ENCODE assay signal across 8 cellular contexts in the genomic region with DNA sequence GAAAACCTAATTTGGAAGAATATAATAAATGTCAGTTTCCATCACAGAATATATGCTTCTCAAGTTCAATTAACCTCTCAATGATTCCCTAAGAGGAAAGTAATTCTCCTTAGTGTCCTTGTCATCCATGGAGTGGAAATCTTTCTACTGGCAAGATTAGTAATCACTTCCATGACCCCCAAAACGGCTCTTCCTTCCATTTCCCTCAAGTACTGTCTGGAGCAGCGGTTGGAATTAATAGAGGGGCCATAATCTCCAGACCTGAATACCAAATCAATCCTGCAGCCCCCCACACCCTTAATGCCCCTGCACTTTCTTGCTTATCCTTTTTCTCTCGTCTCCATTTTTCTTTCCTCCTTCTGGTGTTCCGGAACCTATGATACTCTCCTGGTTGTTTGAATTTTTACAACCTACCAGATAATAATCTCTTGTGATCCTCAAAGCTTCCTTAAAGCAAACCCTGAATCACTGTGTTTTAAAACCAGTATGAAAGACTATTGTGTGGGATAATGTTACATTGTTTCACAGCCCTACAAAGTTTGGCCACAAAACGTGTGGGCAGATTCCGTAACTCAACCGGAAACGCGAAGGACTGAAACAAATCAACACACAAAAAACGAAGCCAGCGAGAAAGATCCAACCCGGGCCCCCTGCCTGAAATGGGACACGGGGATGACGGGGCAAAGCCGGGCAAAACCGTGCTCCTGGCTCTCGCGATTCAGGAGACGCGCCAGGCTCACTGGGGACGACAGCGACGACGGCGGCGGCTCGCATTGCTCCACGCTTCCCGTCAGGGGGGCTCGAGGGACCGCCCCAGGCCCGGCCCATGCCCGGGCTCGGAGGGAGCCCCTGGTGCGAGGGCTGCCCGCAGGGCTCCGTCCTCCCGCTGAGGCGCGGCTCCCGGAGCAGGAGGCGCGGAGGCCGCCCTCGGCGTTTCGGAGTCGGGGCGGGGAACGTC. TPM values are rescaled to one million over a fixed set of nuclear protein-coding genes. Genes with fewer than 3 reads are reported as not detected.
DNase-seq lines count a peak whose midpoint lies in the region; ATAC-seq lines count a peak whose summit lies in the region.
"Not testable (repeated sequence)": the region's sequence is repeated elsewhere in the genome, so short reads cannot be mapped to it uniquely, and the experiment has no call there.

No MANE protein-coding gene starts in this region.

- POLR2A ChIA-PET in activated CD8-positive, alpha-beta T cell treated with anti-CD3 and anti-CD28 coated beads, Interleukin-2, amount 10 ng/mL, durations not matched to agents 7 days and 5 days (lab: Charles Lee): not testable (repeated sequence)

- ATAC-seq in GM18870 (IDR thresholded peaks at IDR 0.05; ENCODE audit: unreplicated experiment) (peak; percentile 42), HG03025 (IDR thresholded peaks at IDR 0.05; ENCODE audit: low FRiP score, unreplicated experiment) (peak; percentile 58)
- ATAC-seq in activated CD8-positive, alpha-beta T cell treated with anti-CD3 and anti-CD28 coated beads, Interleukin-2, amount 10 ng/mL, durations not matched to agents 7 days and 5 days: peak; percentile 74

- DNase-seq in 8988T: peak; percentile 20
- DNase-seq in NCI-H510A (lab: John Stamatoyannopoulos, UW): peak; percentile 38
- peak; percentile 46 for DNase-seq in activated CD8-positive, alpha-beta T cell treated with anti-CD3 and anti-CD28 coated beads, Interleukin-2, amount 10 ng/mL, durations not matched to agents 7 days and 5 days
- peak; percentile 77 for DNase-seq in dermis blood vessel endothelial cell
- DNase-seq in kidney tubule cell (ENCODE audit: low spot score): peak; percentile 66

- CTCF ChIA-PET in activated CD8-positive, alpha-beta T cell treated with anti-CD3 and anti-CD28 coated beads, Interleukin-2, amount 10 ng/mL, durations not matched to agents 7 days and 5 days (lab: Charles Lee): not testable (repeated sequence)

- H3K9me3 Mint-ChIP-seq in activated CD8-positive, alpha-beta T cell treated with anti-CD3 and anti-CD28 coated beads, Interleukin-2, amount 10 ng/mL, durations not matched to agents 7 days and 5 days (ENCODE audit: insufficient read depth): not testable (repeated sequence)

- H3K4me3 Mint-ChIP-seq in activated CD8-positive, alpha-beta T cell treated with anti-CD3 and anti-CD28 coated beads, Interleukin-2, amount 10 ng/mL, durations not matched to agents 7 days and 5 days: peak overlapping the region; percentile 75

- H3K4me1 Mint-ChIP-seq in activated CD8-positive, alpha-beta T cell treated with anti-CD3 and anti-CD28 coated beads, Interleukin-2, amount 10 ng/mL, durations not matched to agents 7 days and 5 days (ENCODE audit: low read depth): not testable (repeated sequence)

- peak overlapping the region; percentile 51 to 81 (median 72) for H3K4me3 ChIP-seq in skin epidermis

- H3K27ac ChIP-seq in skin epidermis: peak overlapping the region; percentile 68 to 97 (median 92)

- H3K27ac Mint-ChIP-seq in activated CD8-positive, alpha-beta T cell treated with anti-CD3 and anti-CD28 coated beads, Interleukin-2, amount 10 ng/mL, durations not matched to agents 7 days and 5 days: peak overlapping the region; percentile 71

- H3K36me3 Mint-ChIP-seq in activated CD8-positive, alpha-beta T cell treated with anti-CD3 and anti-CD28 coated beads, Interleukin-2, amount 10 ng/mL, durations not matched to agents 7 days and 5 days (ENCODE audit: low read depth): not testable (repeated sequence)

- peaks cover 14% of the 10 kb centered on the region for H3K27me3 Mint-ChIP-seq in activated CD8-positive, alpha-beta T cell treated with anti-CD3 and anti-CD28 coated beads, Interleukin-2, amount 10 ng/mL, durations not matched to agents 7 days and 5 days (ENCODE audit: low read depth)

RNA-seq across cellular contexts. Expression of a gene that starts 1.0 kb away (rescaled TPM):
- total RNA-seq in activated CD8-positive, alpha-beta T cell treated with anti-CD3 and anti-CD28 coated beads, Interleukin-2, amount 10 ng/mL, durations not matched to agents 7 days and 5 days: not detected
- 0.51 and 0.65 TPM in 2 replicates for total RNA-seq in dermis blood vessel endothelial cell

RNA-seq across cellular contexts. Expression of a gene that starts 14.3 kb away (rescaled TPM):
- 10 to 100 TPM; 14.0 to 14.2 TPM for total RNA-seq in activated CD8-positive, alpha-beta T cell treated with anti-CD3 and anti-CD28 coated beads, Interleukin-2, amount 10 ng/mL, durations not matched to agents 7 days and 5 days
- total RNA-seq in dermis blood vessel endothelial cell: 51.2 and 56.7 TPM in 2 replicates

Comparison
In these comparisons a context has a peak if more than half of its experiments do, and no peak if none do; other contexts are left out.
1. Peak in every context shown above with its lines: DNase-seq, ATAC-seq, H3K4me3 ChIP-seq and H3K27ac ChIP-seq.
2. DNase-seq: peak in every context shown above with its lines; median percentile 77 in dermis blood vessel endothelial cell; 66 in kidney tubule cell; 46 in activated CD8-positive, alpha-beta T cell treated with anti-CD3 and anti-CD28 coated beads, Interleukin-2, amount 10 ng/mL, durations not matched to agents 7 days and 5 days; 38 in NCI-H510A; 20 in 8988T.